ENCODE assay signal across 11 cellular contexts in the genomic region with DNA sequence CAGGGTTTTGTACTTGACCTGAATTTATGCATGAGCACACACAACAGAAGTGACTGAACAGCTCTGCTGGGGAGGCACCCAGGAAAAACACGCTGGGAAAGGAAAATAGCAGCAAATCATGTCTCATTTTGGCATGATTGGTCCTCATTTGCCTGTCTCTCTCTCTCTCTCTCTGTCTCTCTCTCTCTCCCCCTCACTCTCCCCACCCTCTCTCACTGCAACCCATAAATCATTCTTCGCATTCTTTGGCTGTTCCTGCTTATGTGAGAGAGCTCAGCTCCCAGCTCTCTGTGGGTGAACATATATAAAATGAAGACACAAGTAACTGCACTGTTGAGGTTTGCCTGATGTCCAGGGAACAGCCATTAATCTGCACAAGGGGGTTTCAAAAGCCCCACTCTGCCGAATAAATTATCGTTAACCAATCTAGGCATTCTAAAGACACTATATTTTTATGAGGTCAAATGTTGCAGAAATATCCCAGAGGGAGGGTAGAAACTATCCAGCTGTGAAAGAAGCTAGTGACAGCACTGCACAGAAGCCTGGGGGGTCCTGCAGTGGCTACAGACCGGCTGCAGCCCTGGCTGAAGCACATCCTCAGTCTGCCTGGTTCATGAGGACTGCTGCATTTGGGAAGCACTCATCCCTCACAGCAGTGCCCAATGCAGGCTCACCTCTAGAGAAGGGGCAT.
DNase-seq lines count a peak whose midpoint lies in the region; ATAC-seq and TF ChIP-seq lines count a peak whose summit lies in the region.
"Had no signal": no experiment of that assay in that cellular context is flagged by ENCODE, and none has a peak within 500 bp of the region (broad histone marks: within the 10 kb centered on the region; RNA-seq: fewer than 3 reads in every experiment).

No MANE protein-coding gene starts in this region.

- H3K4me1 ChIP-seq in ACC112 (ENCODE audit: control insufficient read depth, insufficient read depth, low read length, unreplicated experiment) (peaks cover 50% of the 10 kb centered on the region), colonic mucosa (no peaks in the 10 kb centered on the region)

- no peaks in the 10 kb centered on the region for H3K9me3 Mint-ChIP-seq in WTC11

- H3K27ac ChIP-seq in ACC112 (ENCODE audit: low read depth, low read length): peak overlapping the region; percentile 84
- no peak overlapping the region for H3K27ac ChIP-seq in colonic mucosa

- DNase-seq in HuH-7 (ENCODE audit: low spot score) (peak; percentile 30), WTC11 (ENCODE audit: low spot score) (no peak), kidney glomerular epithelial cell (lab: John Stamatoyannopoulos, UW) (peak; percentile 96), colonic mucosa (no peak), NCI-H2029 treated with DMSO at 0.1 percent for 48 hours (lab: John Stamatoyannopoulos, UW) (no peak)
- no peak for DNase-seq in stimulated activated CD4-positive, alpha-beta T cell treated with anti-CD3 and anti-CD28 coated beads, Interleukin-15, amount 100 ng/mL, for 24 hours
- DNase-seq: Calu3, immature natural killer cell had no signal

- no peaks in the 10 kb centered on the region for H3K79me2 ChIP-seq in ACC112 (ENCODE audit: control insufficient read depth, insufficient read depth, low read length, unreplicated experiment)

- H3K27me3 ChIP-seq in ACC112 (ENCODE audit: insufficient read depth, low read length) (no peaks in the 10 kb centered on the region), colonic mucosa (no peaks in the 10 kb centered on the region)

- H3K36me3 Mint-ChIP-seq in WTC11: no peaks in the 10 kb centered on the region
- H3K36me3 Mint-ChIP-seq: immature natural killer cell had no signal

- H2AFZ ChIP-seq in ACC112 (ENCODE audit: low read length, unreplicated experiment): peak overlapping the region; percentile 46

- POLR2A ChIA-PET in WTC11 (lab: Charles Lee): no interaction called here

- peaks cover 9% of the 10 kb centered on the region for H3K4me1 Mint-ChIP-seq in WTC11
- H3K4me1 Mint-ChIP-seq: immature natural killer cell had no signal

- H3K9me3 ChIP-seq in colonic mucosa: no peaks in the 10 kb centered on the region

- H3K4me3 Mint-ChIP-seq in WTC11: no peak overlapping the region
- H3K4me3 Mint-ChIP-seq: immature natural killer cell had no signal

- no peaks in the 10 kb centered on the region for H3K27me3 Mint-ChIP-seq in WTC11 (ENCODE audit: low read depth)

- H3K4me3 ChIP-seq in ACC112 (ENCODE audit: low read depth, low read length) (0 out of 2 replicates have a peak overlapping the region, but pooled peaks have one; percentile 3), colonic mucosa (no peak overlapping the region)

- intact Hi-C loops in colonic mucosa (cut with DNase I): no loop called here

- no peaks in the 10 kb centered on the region for H3K36me3 ChIP-seq in ACC112 (ENCODE audit: insufficient read depth, low read length)
- no peaks in the 10 kb centered on the region for H3K36me3 ChIP-seq in colonic mucosa

- no peak overlapping the region for H3K9ac ChIP-seq in colonic mucosa (ENCODE audit: low read depth in 2 of 2, low read length in 2 of 2)

- ATAC-seq in WTC11 (peak; percentile 47), GM21529 (IDR thresholded peaks at IDR 0.05; ENCODE audit: unreplicated experiment) (no peak)
- ATAC-seq: HCT116 had no signal

- no peak for TF ChIP-seq CTCF in WTC11 (IDR thresholded peaks at IDR 0.05)
- no peak for TF ChIP-seq CTCF in colonic mucosa (IDR thresholded peaks at IDR 0.05)

- H3K27ac Mint-ChIP-seq in WTC11: no peak overlapping the region
- H3K27ac Mint-ChIP-seq: immature natural killer cell had no signal

- CTCF ChIA-PET in WTC11 (lab: Charles Lee): interaction anchor here (1.6 to 2.1 kb wide), 2 partner anchors 381 kb away, joined by 5 read pairs; no protein-coding TSS in a partner anchor

TF ChIP-seq in WTC11, 78 proteins besides CTCF, POLR2A, EP300 and RAD21:
- TF ChIP-seq, protein P1, sequence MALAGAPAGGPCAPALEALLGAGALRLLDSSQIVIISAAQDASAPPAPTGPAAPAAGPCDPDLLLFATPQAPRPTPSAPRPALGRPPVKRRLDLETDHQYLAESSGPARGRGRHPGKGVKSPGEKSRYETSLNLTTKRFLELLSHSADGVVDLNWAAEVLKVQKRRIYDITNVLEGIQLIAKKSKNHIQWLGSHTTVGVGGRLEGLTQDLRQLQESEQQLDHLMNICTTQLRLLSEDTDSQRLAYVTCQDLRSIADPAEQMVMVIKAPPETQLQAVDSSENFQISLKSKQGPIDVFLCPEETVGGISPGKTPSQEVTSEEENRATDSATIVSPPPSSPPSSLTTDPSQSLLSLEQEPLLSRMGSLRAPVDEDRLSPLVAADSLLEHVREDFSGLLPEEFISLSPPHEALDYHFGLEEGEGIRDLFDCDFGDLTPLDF (CRISPR knock-in tag; IDR thresholded peaks at IDR 0.05): no peak
- TF ChIP-seq ESRRA (CRISPR knock-in tag; IDR thresholded peaks at IDR 0.05; ENCODE audit: borderline replicate concordance) (no peak), CREB1 (CRISPR knock-in tag; IDR thresholded peaks at IDR 0.05) (no peak), NFYB (CRISPR knock-in tag; conservative IDR thresholded peaks at IDR 0.05; ENCODE audit: low read depth) (no peak), NFATC4 (CRISPR knock-in tag; IDR thresholded peaks at IDR 0.05) (no peak), HMGA2 (CRISPR knock-in tag; IDR thresholded peaks at IDR 0.05) (no peak), GABPB1 (CRISPR knock-in tag; IDR thresholded peaks at IDR 0.05) (no peak), GTF2I (CRISPR knock-in tag; conservative IDR thresholded peaks at IDR 0.05) (no peak), NR3C1 (CRISPR knock-in tag; conservative IDR thresholded peaks at IDR 0.05; ENCODE audit: low read depth) (no peak), CBFB (CRISPR knock-in tag; IDR thresholded peaks at IDR 0.05; ENCODE audit: low read depth) (no peak), ELF4 (CRISPR knock-in tag; IDR thresholded peaks at IDR 0.05; ENCODE audit: low read depth) (no peak), ZNF232 (CRISPR knock-in tag; IDR thresholded peaks at IDR 0.05) (no peak), OVOL2 (CRISPR knock-in tag; IDR thresholded peaks at IDR 0.05; ENCODE audit: borderline replicate concordance) (no peak), SMAD4 (CRISPR knock-in tag; IDR thresholded peaks at IDR 0.05) (no peak)
- TF ChIP-seq, protein P2, sequence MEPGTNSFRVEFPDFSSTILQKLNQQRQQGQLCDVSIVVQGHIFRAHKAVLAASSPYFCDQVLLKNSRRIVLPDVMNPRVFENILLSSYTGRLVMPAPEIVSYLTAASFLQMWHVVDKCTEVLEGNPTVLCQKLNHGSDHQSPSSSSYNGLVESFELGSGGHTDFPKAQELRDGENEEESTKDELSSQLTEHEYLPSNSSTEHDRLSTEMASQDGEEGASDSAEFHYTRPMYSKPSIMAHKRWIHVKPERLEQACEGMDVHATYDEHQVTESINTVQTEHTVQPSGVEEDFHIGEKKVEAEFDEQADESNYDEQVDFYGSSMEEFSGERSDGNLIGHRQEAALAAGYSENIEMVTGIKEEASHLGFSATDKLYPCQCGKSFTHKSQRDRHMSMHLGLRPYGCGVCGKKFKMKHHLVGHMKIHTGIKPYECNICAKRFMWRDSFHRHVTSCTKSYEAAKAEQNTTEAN (CRISPR knock-in tag; IDR thresholded peaks at IDR 0.05): no peak
- TF ChIP-seq, protein P3, sequence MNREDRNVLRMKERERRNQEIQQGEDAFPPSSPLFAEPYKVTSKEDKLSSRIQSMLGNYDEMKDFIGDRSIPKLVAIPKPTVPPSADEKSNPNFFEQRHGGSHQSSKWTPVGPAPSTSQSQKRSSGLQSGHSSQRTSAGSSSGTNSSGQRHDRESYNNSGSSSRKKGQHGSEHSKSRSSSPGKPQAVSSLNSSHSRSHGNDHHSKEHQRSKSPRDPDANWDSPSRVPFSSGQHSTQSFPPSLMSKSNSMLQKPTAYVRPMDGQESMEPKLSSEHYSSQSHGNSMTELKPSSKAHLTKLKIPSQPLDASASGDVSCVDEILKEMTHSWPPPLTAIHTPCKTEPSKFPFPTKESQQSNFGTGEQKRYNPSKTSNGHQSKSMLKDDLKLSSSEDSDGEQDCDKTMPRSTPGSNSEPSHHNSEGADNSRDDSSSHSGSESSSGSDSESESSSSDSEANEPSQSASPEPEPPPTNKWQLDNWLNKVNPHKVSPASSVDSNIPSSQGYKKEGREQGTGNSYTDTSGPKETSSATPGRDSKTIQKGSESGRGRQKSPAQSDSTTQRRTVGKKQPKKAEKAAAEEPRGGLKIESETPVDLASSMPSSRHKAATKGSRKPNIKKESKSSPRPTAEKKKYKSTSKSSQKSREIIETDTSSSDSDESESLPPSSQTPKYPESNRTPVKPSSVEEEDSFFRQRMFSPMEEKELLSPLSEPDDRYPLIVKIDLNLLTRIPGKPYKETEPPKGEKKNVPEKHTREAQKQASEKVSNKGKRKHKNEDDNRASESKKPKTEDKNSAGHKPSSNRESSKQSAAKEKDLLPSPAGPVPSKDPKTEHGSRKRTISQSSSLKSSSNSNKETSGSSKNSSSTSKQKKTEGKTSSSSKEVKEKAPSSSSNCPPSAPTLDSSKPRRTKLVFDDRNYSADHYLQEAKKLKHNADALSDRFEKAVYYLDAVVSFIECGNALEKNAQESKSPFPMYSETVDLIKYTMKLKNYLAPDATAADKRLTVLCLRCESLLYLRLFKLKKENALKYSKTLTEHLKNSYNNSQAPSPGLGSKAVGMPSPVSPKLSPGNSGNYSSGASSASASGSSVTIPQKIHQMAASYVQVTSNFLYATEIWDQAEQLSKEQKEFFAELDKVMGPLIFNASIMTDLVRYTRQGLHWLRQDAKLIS (CRISPR knock-in tag; IDR thresholded peaks at IDR 0.05; ENCODE audit: borderline replicate concordance): no peak

Comparison
In these comparisons a context has a peak if more than half of its experiments do, and no peak if none do; other contexts are left out.
1. DNase-seq: peak in HuH-7 (single experiment) and kidney glomerular epithelial cell (single experiment); none in WTC11 (single experiment), colonic mucosa (single experiment), stimulated activated CD4-positive, alpha-beta T cell treated with anti-CD3 and anti-CD28 coated beads, Interleukin-15, amount 100 ng/mL, for 24 hours (single experiment) and NCI-H2029 treated with DMSO at 0.1 percent for 48 hours (single experiment).